2 cellular contexts compared by ENCODE assay signal in the genomic region with DNA sequence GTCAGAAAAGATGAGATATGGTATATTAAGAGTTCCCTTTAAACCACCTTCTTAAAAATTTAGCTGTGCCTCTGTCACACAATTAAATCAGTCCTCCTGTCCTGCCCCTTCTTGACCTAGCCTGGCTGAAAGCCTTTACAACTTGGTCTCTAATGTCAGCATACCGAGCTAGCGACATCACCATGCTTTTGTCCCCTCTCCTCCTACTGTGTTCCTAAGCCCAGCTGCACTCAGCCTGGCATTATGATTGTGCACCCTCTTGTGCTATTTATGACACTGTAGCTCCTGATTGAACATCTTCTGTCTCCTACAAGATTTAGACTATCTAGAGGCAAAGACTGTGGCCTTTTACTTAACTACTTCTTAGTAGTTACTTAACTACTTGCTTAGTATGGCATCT.
TF ChIP-seq lines count a peak whose summit lies in the region.

No MANE protein-coding gene starts in this region.

TF ChIP-seq in GM23338, 12 proteins besides CTCF, POLR2A, EP300 and RAD21:
- no peak for TF ChIP-seq NANOG (IDR thresholded peaks at IDR 0.05; ENCODE audit: borderline replicate concordance)
- TF ChIP-seq ZNF114 (CRISPR knock-in tag; IDR thresholded peaks at IDR 0.05): no peak
- TF ChIP-seq, protein P1, sequence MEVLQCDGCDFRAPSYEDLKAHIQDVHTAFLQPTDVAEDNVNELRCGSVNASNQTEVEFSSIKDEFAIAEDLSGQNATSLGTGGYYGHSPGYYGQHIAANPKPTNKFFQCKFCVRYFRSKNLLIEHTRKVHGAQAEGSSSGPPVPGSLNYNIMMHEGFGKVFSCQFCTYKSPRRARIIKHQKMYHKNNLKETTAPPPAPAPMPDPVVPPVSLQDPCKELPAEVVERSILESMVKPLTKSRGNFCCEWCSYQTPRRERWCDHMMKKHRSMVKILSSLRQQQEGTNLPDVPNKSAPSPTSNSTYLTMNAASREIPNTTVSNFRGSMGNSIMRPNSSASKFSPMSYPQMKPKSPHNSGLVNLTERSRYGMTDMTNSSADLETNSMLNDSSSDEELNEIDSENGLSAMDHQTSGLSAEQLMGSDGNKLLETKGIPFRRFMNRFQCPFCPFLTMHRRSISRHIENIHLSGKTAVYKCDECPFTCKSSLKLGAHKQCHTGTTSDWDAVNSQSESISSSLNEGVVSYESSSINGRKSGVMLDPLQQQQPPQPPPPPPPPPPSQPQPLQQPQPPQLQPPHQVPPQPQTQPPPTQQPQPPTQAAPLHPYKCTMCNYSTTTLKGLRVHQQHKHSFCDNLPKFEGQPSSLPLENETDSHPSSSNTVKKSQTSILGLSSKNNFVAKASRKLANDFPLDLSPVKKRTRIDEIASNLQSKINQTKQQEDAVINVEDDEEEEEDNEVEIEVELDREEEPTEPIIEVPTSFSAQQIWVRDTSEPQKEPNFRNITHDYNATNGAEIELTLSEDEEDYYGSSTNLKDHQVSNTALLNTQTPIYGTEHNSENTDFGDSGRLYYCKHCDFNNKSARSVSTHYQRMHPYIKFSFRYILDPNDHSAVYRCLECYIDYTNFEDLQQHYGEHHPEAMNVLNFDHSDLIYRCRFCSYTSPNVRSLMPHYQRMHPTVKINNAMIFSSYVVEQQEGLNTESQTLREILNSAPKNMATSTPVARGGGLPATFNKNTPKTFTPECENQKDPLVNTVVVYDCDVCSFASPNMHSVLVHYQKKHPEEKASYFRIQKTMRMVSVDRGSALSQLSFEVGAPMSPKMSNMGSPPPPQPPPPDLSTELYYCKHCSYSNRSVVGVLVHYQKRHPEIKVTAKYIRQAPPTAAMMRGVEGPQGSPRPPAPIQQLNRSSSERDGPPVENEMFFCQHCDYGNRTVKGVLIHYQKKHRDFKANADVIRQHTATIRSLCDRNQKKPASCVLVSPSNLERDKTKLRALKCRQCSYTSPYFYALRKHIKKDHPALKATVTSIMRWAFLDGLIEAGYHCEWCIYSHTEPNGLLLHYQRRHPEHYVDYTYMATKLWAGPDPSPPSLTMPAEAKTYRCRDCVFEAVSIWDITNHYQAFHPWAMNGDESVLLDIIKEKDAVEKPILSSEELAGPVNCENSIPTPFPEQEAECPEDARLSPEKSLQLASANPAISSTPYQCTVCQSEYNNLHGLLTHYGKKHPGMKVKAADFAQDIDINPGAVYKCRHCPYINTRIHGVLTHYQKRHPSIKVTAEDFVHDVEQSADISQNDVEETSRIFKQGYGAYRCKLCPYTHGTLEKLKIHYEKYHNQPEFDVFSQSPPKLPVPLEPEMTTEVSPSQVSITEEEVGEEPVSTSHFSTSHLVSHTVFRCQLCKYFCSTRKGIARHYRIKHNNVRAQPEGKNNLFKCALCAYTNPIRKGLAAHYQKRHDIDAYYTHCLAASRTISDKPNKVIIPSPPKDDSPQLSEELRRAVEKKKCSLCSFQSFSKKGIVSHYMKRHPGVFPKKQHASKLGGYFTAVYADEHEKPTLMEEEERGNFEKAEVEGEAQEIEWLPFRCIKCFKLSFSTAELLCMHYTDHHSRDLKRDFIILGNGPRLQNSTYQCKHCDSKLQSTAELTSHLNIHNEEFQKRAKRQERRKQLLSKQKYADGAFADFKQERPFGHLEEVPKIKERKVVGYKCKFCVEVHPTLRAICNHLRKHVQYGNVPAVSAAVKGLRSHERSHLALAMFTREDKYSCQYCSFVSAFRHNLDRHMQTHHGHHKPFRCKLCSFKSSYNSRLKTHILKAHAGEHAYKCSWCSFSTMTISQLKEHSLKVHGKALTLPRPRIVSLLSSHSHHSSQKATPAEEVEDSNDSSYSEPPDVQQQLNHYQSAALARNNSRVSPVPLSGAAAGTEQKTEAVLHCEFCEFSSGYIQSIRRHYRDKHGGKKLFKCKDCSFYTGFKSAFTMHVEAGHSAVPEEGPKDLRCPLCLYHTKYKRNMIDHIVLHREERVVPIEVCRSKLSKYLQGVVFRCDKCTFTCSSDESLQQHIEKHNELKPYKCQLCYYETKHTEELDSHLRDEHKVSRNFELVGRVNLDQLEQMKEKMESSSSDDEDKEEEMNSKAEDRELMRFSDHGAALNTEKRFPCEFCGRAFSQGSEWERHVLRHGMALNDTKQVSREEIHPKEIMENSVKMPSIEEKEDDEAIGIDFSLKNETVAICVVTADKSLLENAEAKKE (CRISPR knock-in tag; IDR thresholded peaks at IDR 0.05): no peak
- TF ChIP-seq EZH2phosphoT487 (IDR thresholded peaks at IDR 0.05; ENCODE audit: unreplicated experiment): no peak
- TF ChIP-seq, protein P2, sequence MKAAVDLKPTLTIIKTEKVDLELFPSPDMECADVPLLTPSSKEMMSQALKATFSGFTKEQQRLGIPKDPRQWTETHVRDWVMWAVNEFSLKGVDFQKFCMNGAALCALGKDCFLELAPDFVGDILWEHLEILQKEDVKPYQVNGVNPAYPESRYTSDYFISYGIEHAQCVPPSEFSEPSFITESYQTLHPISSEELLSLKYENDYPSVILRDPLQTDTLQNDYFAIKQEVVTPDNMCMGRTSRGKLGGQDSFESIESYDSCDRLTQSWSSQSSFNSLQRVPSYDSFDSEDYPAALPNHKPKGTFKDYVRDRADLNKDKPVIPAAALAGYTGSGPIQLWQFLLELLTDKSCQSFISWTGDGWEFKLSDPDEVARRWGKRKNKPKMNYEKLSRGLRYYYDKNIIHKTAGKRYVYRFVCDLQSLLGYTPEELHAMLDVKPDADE (IDR thresholded peaks at IDR 0.05): no peak
- TF ChIP-seq ZNF331 (CRISPR knock-in tag; IDR thresholded peaks at IDR 0.05; ENCODE audit: low read depth): no peak
- no peak for TF ChIP-seq CREB1 (CRISPR knock-in tag; IDR thresholded peaks at IDR 0.05; ENCODE audit: low read depth)
- TF ChIP-seq, protein P3, sequence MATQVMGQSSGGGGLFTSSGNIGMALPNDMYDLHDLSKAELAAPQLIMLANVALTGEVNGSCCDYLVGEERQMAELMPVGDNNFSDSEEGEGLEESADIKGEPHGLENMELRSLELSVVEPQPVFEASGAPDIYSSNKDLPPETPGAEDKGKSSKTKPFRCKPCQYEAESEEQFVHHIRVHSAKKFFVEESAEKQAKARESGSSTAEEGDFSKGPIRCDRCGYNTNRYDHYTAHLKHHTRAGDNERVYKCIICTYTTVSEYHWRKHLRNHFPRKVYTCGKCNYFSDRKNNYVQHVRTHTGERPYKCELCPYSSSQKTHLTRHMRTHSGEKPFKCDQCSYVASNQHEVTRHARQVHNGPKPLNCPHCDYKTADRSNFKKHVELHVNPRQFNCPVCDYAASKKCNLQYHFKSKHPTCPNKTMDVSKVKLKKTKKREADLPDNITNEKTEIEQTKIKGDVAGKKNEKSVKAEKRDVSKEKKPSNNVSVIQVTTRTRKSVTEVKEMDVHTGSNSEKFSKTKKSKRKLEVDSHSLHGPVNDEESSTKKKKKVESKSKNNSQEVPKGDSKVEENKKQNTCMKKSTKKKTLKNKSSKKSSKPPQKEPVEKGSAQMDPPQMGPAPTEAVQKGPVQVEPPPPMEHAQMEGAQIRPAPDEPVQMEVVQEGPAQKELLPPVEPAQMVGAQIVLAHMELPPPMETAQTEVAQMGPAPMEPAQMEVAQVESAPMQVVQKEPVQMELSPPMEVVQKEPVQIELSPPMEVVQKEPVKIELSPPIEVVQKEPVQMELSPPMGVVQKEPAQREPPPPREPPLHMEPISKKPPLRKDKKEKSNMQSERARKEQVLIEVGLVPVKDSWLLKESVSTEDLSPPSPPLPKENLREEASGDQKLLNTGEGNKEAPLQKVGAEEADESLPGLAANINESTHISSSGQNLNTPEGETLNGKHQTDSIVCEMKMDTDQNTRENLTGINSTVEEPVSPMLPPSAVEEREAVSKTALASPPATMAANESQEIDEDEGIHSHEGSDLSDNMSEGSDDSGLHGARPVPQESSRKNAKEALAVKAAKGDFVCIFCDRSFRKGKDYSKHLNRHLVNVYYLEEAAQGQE (IDR thresholded peaks at IDR 0.05; ENCODE audit: unreplicated experiment): no peak

TF ChIP-seq in H1, 55 proteins besides CTCF, POLR2A, EP300 and RAD21:
- TF ChIP-seq JUND (IDR thresholded peaks at IDR 0.05; ENCODE audit: low read length) (peak; percentile 79; the same call in 1 of the 2 replicates), TEAD4 (IDR thresholded peaks at IDR 0.05; ENCODE audit: low read depth, low read length) (0 out of 2 replicates have a peak, but pooled peaks have one; percentile 12), FOSL1 (IDR thresholded peaks at IDR 0.05; ENCODE audit: insufficient read depth, low read depth, low read length) (no peak), NRF1 (IDR thresholded peaks at IDR 0.05; ENCODE audit: low read depth, low read length) (no peak)
- TF ChIP-seq, protein P4, sequence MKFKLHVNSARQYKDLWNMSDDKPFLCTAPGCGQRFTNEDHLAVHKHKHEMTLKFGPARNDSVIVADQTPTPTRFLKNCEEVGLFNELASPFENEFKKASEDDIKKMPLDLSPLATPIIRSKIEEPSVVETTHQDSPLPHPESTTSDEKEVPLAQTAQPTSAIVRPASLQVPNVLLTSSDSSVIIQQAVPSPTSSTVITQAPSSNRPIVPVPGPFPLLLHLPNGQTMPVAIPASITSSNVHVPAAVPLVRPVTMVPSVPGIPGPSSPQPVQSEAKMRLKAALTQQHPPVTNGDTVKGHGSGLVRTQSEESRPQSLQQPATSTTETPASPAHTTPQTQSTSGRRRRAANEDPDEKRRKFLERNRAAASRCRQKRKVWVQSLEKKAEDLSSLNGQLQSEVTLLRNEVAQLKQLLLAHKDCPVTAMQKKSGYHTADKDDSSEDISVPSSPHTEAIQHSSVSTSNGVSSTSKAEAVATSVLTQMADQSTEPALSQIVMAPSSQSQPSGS (IDR thresholded peaks at IDR 0.05; ENCODE audit: low read length): no peak
